ENCODE assay signal across 1 cellular context in genomic region chr9:91711755-91712591, GRCh38.
A peak's percentile ranks its signal among the peaks of the same experiment; 100 is the strongest.
TF ChIP-seq lines count a peak whose summit lies in the region.

No MANE protein-coding gene starts in this region.

TF ChIP-seq in GM12878, 131 proteins besides CTCF, POLR2A, EP300 and RAD21 (continued from another document and continues in another):
- TF ChIP-seq, protein P1, sequence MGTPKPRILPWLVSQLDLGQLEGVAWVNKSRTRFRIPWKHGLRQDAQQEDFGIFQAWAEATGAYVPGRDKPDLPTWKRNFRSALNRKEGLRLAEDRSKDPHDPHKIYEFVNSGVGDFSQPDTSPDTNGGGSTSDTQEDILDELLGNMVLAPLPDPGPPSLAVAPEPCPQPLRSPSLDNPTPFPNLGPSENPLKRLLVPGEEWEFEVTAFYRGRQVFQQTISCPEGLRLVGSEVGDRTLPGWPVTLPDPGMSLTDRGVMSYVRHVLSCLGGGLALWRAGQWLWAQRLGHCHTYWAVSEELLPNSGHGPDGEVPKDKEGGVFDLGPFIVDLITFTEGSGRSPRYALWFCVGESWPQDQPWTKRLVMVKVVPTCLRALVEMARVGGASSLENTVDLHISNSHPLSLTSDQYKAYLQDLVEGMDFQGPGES (IDR thresholded peaks at IDR 0.05) = no peak
- TF ChIP-seq RFX5 (IDR thresholded peaks at IDR 0.05; ENCODE audit: low read depth, low read length) = no peak
- no peak for TF ChIP-seq ZSCAN29 (IDR thresholded peaks at IDR 0.05)
- TF ChIP-seq SMC3 (IDR thresholded peaks at IDR 0.05; ENCODE audit: borderline replicate concordance, low read length) = no peak
- peak; percentile 86 for TF ChIP-seq CREM (IDR thresholded peaks at IDR 0.05; ENCODE audit: low read depth)
- TF ChIP-seq TCF7 (IDR thresholded peaks at IDR 0.05; ENCODE audit: borderline replicate concordance) = no peak
- TF ChIP-seq ZBTB11 (CRISPR knock-in tag; IDR thresholded peaks at IDR 0.05) = peak; percentile 72
- peak; percentile 80; the same call in 1 of the 2 replicates for TF ChIP-seq CHD2 (IDR thresholded peaks at IDR 0.05; ENCODE audit: borderline replicate concordance, low read depth, low read length)
- TF ChIP-seq POU2F2 (IDR thresholded peaks at IDR 0.05; ENCODE audit: borderline replicate concordance, low read depth, low read length) = peak; percentile 86; the same call in 1 of the 3 replicates
- TF ChIP-seq MXI1 (IDR thresholded peaks at IDR 0.05; ENCODE audit: low read depth, low read length) = no peak
- no peak for TF ChIP-seq STAT1 (conservative IDR thresholded peaks at IDR 0.05)
- TF ChIP-seq MAX (IDR thresholded peaks at IDR 0.05; ENCODE audit: low read depth, low read length) = no peak
- TF ChIP-seq EZH2 (IDR thresholded peaks at IDR 0.05; ENCODE audit: borderline replicate concordance, control insufficient read depth, low read depth, low read length) = no peak
- 0 out of 4 replicates have a peak, but pooled peaks of 1 of the 2 experiments have one; percentile 8 for TF ChIP-seq SRF (IDR thresholded peaks at IDR 0.05; ENCODE audit: low read depth in 2 of 2, low read length in 2 of 2)
- TF ChIP-seq, protein P2, sequence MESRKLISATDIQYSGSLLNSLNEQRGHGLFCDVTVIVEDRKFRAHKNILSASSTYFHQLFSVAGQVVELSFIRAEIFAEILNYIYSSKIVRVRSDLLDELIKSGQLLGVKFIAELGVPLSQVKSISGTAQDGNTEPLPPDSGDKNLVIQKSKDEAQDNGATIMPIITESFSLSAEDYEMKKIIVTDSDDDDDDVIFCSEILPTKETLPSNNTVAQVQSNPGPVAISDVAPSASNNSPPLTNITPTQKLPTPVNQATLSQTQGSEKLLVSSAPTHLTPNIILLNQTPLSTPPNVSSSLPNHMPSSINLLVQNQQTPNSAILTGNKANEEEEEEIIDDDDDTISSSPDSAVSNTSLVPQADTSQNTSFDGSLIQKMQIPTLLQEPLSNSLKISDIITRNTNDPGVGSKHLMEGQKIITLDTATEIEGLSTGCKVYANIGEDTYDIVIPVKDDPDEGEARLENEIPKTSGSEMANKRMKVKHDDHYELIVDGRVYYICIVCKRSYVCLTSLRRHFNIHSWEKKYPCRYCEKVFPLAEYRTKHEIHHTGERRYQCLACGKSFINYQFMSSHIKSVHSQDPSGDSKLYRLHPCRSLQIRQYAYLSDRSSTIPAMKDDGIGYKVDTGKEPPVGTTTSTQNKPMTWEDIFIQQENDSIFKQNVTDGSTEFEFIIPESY (IDR thresholded peaks at IDR 0.05) = no peak
- 0 out of 2 replicates have a peak, but pooled peaks have one; percentile 51 for TF ChIP-seq FOXK2 (IDR thresholded peaks at IDR 0.05)
- no peak for TF ChIP-seq ZNF207 (IDR thresholded peaks at IDR 0.05; ENCODE audit: borderline replicate concordance)
- TF ChIP-seq NR2F1 (conservative IDR thresholded peaks at IDR 0.05) = 0 out of 2 replicates have a peak, but pooled peaks have one; percentile 13
- TF ChIP-seq KDM1A (IDR thresholded peaks at IDR 0.05; ENCODE audit: borderline replicate concordance) = no peak
- TF ChIP-seq, protein P3, sequence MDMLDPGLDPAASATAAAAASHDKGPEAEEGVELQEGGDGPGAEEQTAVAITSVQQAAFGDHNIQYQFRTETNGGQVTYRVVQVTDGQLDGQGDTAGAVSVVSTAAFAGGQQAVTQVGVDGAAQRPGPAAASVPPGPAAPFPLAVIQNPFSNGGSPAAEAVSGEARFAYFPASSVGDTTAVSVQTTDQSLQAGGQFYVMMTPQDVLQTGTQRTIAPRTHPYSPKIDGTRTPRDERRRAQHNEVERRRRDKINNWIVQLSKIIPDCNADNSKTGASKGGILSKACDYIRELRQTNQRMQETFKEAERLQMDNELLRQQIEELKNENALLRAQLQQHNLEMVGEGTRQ (IDR thresholded peaks at IDR 0.05; ENCODE audit: borderline replicate concordance, low read depth, low read length) = no peak
- TF ChIP-seq EGR1 (IDR thresholded peaks at IDR 0.05; ENCODE audit: borderline replicate concordance in 1 of 2, low read depth in 2 of 2, low read length in 2 of 2) = peak in 1 of 2 experiments; percentile 42; a peak in 1 of 3 replicates
- TF ChIP-seq USF1 (IDR thresholded peaks at IDR 0.05; ENCODE audit: borderline replicate concordance, extremely low read length, insufficient read depth, low read depth, low read length) = no peak
- peak; percentile 64; the same call in 1 of the 2 replicates for TF ChIP-seq STAT3 (IDR thresholded peaks at IDR 0.05; ENCODE audit: low read depth, low read length)
- peak; percentile 96 for TF ChIP-seq PAX5 (IDR thresholded peaks at IDR 0.05; ENCODE audit: borderline replicate concordance, low read depth, low read length)
- TF ChIP-seq, protein P4, sequence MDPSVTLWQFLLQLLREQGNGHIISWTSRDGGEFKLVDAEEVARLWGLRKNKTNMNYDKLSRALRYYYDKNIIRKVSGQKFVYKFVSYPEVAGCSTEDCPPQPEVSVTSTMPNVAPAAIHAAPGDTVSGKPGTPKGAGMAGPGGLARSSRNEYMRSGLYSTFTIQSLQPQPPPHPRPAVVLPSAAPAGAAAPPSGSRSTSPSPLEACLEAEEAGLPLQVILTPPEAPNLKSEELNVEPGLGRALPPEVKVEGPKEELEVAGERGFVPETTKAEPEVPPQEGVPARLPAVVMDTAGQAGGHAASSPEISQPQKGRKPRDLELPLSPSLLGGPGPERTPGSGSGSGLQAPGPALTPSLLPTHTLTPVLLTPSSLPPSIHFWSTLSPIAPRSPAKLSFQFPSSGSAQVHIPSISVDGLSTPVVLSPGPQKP (IDR thresholded peaks at IDR 0.05; ENCODE audit: low read depth, low read length) = no peak
- TF ChIP-seq YY1 (IDR thresholded peaks at IDR 0.05; ENCODE audit: low read depth, low read length) = peak; percentile 61; the same call in 1 of the 2 replicates
- TF ChIP-seq ZBTB4 (CRISPR knock-in tag; IDR thresholded peaks at IDR 0.05) = no peak
- TF ChIP-seq, protein P5, sequence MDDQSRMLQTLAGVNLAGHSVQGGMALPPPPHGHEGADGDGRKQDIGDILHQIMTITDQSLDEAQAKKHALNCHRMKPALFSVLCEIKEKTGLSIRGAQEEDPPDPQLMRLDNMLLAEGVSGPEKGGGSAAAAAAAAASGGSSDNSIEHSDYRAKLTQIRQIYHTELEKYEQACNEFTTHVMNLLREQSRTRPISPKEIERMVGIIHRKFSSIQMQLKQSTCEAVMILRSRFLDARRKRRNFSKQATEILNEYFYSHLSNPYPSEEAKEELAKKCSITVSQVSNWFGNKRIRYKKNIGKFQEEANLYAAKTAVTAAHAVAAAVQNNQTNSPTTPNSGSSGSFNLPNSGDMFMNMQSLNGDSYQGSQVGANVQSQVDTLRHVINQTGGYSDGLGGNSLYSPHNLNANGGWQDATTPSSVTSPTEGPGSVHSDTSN (IDR thresholded peaks at IDR 0.05; ENCODE audit: insufficient replicate concordance, low read depth, low read length) = no peak
- peak; percentile 91 for TF ChIP-seq RUNX3 (IDR thresholded peaks at IDR 0.05; ENCODE audit: low read length)
- TF ChIP-seq DPF2 (IDR thresholded peaks at IDR 0.05) = peak; percentile 93
- peak; percentile 62 for TF ChIP-seq KLF5 (IDR thresholded peaks at IDR 0.05; ENCODE audit: partially characterized antibody)
- TF ChIP-seq NBN (IDR thresholded peaks at IDR 0.05) = peak; percentile 67; the same call in 1 of the 2 replicates
- TF ChIP-seq PML (IDR thresholded peaks at IDR 0.05; ENCODE audit: low read length) = no peak
- no peak for TF ChIP-seq E4F1 (IDR thresholded peaks at IDR 0.05; ENCODE audit: borderline replicate concordance, partially characterized antibody)
